In genomic region chr3:39000008-39000450, GRCh38 we compare ENCODE assay signal across 8 cellular contexts. TPM values are rescaled to one million over a fixed set of nuclear protein-coding genes. Genes with fewer than 3 reads are reported as not detected.
DNase-seq lines count a peak whose midpoint lies in the region; ATAC-seq and TF ChIP-seq lines count a peak whose summit lies in the region.

No MANE protein-coding gene starts in this region.

- H3K27ac Mint-ChIP-seq in CD8-positive, alpha-beta T cell: no peak overlapping the region

- no peak overlapping the region for H3K4me3 ChIP-seq in CD8-positive, alpha-beta T cell (ENCODE audit: low read depth, low read length)
- no peak overlapping the region for H3K4me3 ChIP-seq in brain microvascular endothelial cell (ENCODE audit: low read depth, low read length)

- DNase-seq in CD8-positive, alpha-beta T cell: no peak
- peak; percentile 75 for DNase-seq in NCI-H82 (lab: John Stamatoyannopoulos, UW)
- DNase-seq in brain microvascular endothelial cell: no peak
- DNase-seq in left colon: no peak
- DNase-seq in substantia nigra (lab: John Stamatoyannopoulos, UW): no peak

- no peaks in the 10 kb centered on the region for H3K4me1 ChIP-seq in CD8-positive, alpha-beta T cell (ENCODE audit: insufficient read depth, low read length)

- H3K4me1 Mint-ChIP-seq in CD8-positive, alpha-beta T cell (ENCODE audit: low read depth): no peaks in the 10 kb centered on the region

- CTCF ChIA-PET in CD8-positive, alpha-beta T cell (lab: Charles Lee): interaction anchor here (0.7 to 1.8 kb wide), 14 partner anchors 8 to 519 kb away, joined by 3 to 10 read pairs (median 4); no protein-coding TSS in a partner anchor

- no peak overlapping the region for H3K27ac ChIP-seq in CD8-positive, alpha-beta T cell (ENCODE audit: low read depth, low read length)
- H3K27ac ChIP-seq in brain microvascular endothelial cell: no peak overlapping the region
- H3K27ac ChIP-seq in substantia nigra (ENCODE audit: low read depth, low read length, poor library complexity, severe bottlenecking): no peak overlapping the region

- H3K36me3 Mint-ChIP-seq in CD8-positive, alpha-beta T cell: no peaks in the 10 kb centered on the region

- H3K9me3 Mint-ChIP-seq in CD8-positive, alpha-beta T cell: no peaks in the 10 kb centered on the region

- ATAC-seq in CD8-positive, alpha-beta T cell: no peak
- peak; percentile 74 for ATAC-seq in GM19025 (IDR thresholded peaks at IDR 0.05; ENCODE audit: low read depth, unreplicated experiment)
- peak; percentile 75 for ATAC-seq in HG03469 (IDR thresholded peaks at IDR 0.05; ENCODE audit: unreplicated experiment)
- ATAC-seq in left colon: peak; percentile 61
- ATAC-seq in HG02970 (IDR thresholded peaks at IDR 0.05; ENCODE audit: low FRiP score, unreplicated experiment): no peak

- H3K27me3 Mint-ChIP-seq in CD8-positive, alpha-beta T cell (ENCODE audit: low read depth): peaks cover 16% of the 10 kb centered on the region

- intact Hi-C loops in CD8-positive, alpha-beta T cell (cut with DNase I, micrococcal nuclease): loop anchor here in 1 of 2 experiments (2.0 kb wide), 1 partner anchor 503 kb away; the partner anchor contains the start of gene EXOG
- intact Hi-C loops in left colon (cut with DNase I, micrococcal nuclease): no loop called here

- in situ Hi-C loops in brain microvascular endothelial cell (cut with HindIII; ENCODE audit: low pct_ligation_motif_present, low sequenced_read_pairs): loop anchor here (25.0 kb wide), 1 partner anchor 488 kb away; no protein-coding TSS in a partner anchor

- POLR2A ChIA-PET in CD8-positive, alpha-beta T cell (lab: Charles Lee): interaction anchor here (1.3 to 1.5 kb wide), 2 partner anchors 13 to 479 kb away, joined by 3 to 5 read pairs; no protein-coding TSS in a partner anchor

- no peaks in the 10 kb centered on the region for H3K36me3 ChIP-seq in CD8-positive, alpha-beta T cell (ENCODE audit: insufficient read depth, low read length)
- no peaks in the 10 kb centered on the region for H3K36me3 ChIP-seq in brain microvascular endothelial cell (replicated peaks)

- no peaks in the 10 kb centered on the region for H3K27me3 ChIP-seq in CD8-positive, alpha-beta T cell (ENCODE audit: insufficient read depth, low read length)
- H3K27me3 ChIP-seq in brain microvascular endothelial cell (replicated peaks): no peaks in the 10 kb centered on the region

- TF ChIP-seq CTCF in CD8-positive, alpha-beta T cell (IDR thresholded peaks at IDR 0.05): peak; percentile 60
- peak; percentile 72 for TF ChIP-seq CTCF in brain microvascular endothelial cell (IDR thresholded peaks at IDR 0.05; ENCODE audit: low read depth, low read length, missing control alignments)

- H3K9me3 ChIP-seq in CD8-positive, alpha-beta T cell (ENCODE audit: low read length): no peaks in the 10 kb centered on the region

- no peak overlapping the region for H3K4me3 Mint-ChIP-seq in CD8-positive, alpha-beta T cell

RNA-seq across cellular contexts. Expression of gene SCN11A, which starts 51.7 kb away (rescaled TPM):
- total RNA-seq in CD8-positive, alpha-beta T cell: under 1 TPM; 0.08 to 0.11 TPM
- total RNA-seq in left colon: under 1 TPM; 0.12 to 0.61 TPM

RNA-seq across cellular contexts. Expression of gene WDR48, which starts 51.8 kb away (rescaled TPM):
- total RNA-seq in CD8-positive, alpha-beta T cell: 100 to 1,000 TPM; 102 to 103 TPM
- 10 to 100 TPM; 21.6 to 32.9 TPM for total RNA-seq in left colon

Comparison
In these comparisons a context has a peak if more than half of its experiments do, and no peak if none do; other contexts are left out.
1. ATAC-seq: peak in GM19025 (single experiment), HG03469 (single experiment) and left colon (single experiment); none in CD8-positive, alpha-beta T cell (single experiment) and HG02970 (single experiment).